Comparison of ENCODE assay signal across 22 cellular contexts in the genomic region with DNA sequence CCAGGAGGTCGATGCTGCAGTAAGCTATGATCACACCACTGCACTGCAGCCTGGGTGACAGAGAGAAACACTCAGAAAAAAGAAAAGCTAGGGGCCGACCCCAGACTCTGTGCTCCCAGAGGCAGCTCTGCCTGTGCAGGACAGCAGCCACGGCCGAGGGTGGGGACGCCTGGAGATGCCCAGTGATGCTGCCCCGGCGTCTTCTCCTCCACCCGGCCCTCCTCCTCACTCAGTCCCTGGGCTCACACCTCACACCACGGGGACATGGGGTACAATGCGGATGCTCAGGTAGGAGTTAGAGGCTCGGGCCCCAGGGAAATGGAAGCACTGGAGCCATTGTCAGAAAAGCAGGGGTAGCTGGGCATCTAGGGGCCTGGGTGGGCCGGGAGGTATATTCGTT. TPM values are rescaled to one million over a fixed set of nuclear protein-coding genes. Genes with fewer than 3 reads are reported as not detected.
DNase-seq lines count a peak whose midpoint lies in the region; ATAC-seq, FAIRE-seq and TF ChIP-seq lines count a peak whose summit lies in the region.
"Had no signal": no experiment of that assay in that cellular context is flagged by ENCODE, and none has a peak within 500 bp of the region (broad histone marks: within the 10 kb centered on the region; RNA-seq: fewer than 3 reads in every experiment).

No MANE protein-coding gene starts in this region.

- no peak overlapping the region for H3K4me2 ChIP-seq in SK-N-SH
- H3K4me2 ChIP-seq: BLaER1 had no signal

- no peak overlapping the region for H3K4me3 Mint-ChIP-seq in T-helper 2 cell treated with Interferon-gamma antibody and Interleukin-4, amounts not matched to agents 5 μg/mL and 100 μg/mL, for 36 hours
- no peak overlapping the region for H3K4me3 Mint-ChIP-seq in activated naive CD8-positive, alpha-beta T cell treated with anti-CD3 and anti-CD28 coated beads, Interleukin-2, amount 50 U/mL, for 24 hours
- H3K4me3 Mint-ChIP-seq: CD14-positive monocyte; CD4-positive, alpha-beta memory T cell had no signal

- H4K20me1 ChIP-seq in SK-N-SH (ENCODE audit: insufficient read depth) = no peaks in the 10 kb centered on the region
- H4K20me1 ChIP-seq: BLaER1 had no signal

- H3F3A ChIP-seq in SK-N-SH (replicated peaks; ENCODE audit: insufficient read depth) = no peaks in the 10 kb centered on the region

- DNase-seq in SK-N-SH (peak; percentile 28), H7 (peak; percentile 35), islet precursor cell (peak; percentile 45), urothelium cell line (ENCODE audit: low spot score) (no peak), NCI-H82 (lab: John Stamatoyannopoulos, UW) (no peak)
- DNase-seq in T-helper 2 cell treated with Interferon-gamma antibody and Interleukin-4, amounts not matched to agents 5 μg/mL and 100 μg/mL, for 36 hours (ENCODE audit: low spot score) = no peak
- no peak for DNase-seq in activated naive CD8-positive, alpha-beta T cell treated with anti-CD3 and anti-CD28 coated beads, Interleukin-2, amount 50 U/mL, for 24 hours
- DNase-seq: Calu3; CD4-positive, alpha-beta memory T cell; DMS 273 treated with DMSO at 0.1 percent for 48 hours; DMS53; DND-41; EL; GM23248; HCEC 1CT had no signal

- POLR2A ChIA-PET in SK-N-SH (lab: Yijun Ruan, JAX) = interaction anchor here (0.8 kb wide), 1 partner anchor 16 kb away, joined by 3 read pairs; no protein-coding TSS in a partner anchor

- no peaks in the 10 kb centered on the region for H3K36me3 Mint-ChIP-seq in T-helper 2 cell treated with Interferon-gamma antibody and Interleukin-4, amounts not matched to agents 5 μg/mL and 100 μg/mL, for 36 hours (ENCODE audit: low read depth)
- no peaks in the 10 kb centered on the region for H3K36me3 Mint-ChIP-seq in activated naive CD8-positive, alpha-beta T cell treated with anti-CD3 and anti-CD28 coated beads, Interleukin-2, amount 50 U/mL, for 24 hours (ENCODE audit: low read depth)
- H3K36me3 Mint-ChIP-seq: CD14-positive monocyte; CD4-positive, alpha-beta memory T cell had no signal

- H3K27me3 Mint-ChIP-seq in T-helper 2 cell treated with Interferon-gamma antibody and Interleukin-4, amounts not matched to agents 5 μg/mL and 100 μg/mL, for 36 hours (ENCODE audit: low read depth) = no peaks in the 10 kb centered on the region
- peaks cover 1% of the 10 kb centered on the region for H3K27me3 Mint-ChIP-seq in activated naive CD8-positive, alpha-beta T cell treated with anti-CD3 and anti-CD28 coated beads, Interleukin-2, amount 50 U/mL, for 24 hours
- H3K27me3 Mint-ChIP-seq: CD4-positive, alpha-beta memory T cell had no signal

- WGBS in SK-N-SH (ENCODE audit: low lambda C conversion rate) = 63% methylated on average over 13 of the region's 13 CpGs

- H3K4me1 Mint-ChIP-seq in T-helper 2 cell treated with Interferon-gamma antibody and Interleukin-4, amounts not matched to agents 5 μg/mL and 100 μg/mL, for 36 hours (ENCODE audit: low read depth) = no peaks in the 10 kb centered on the region
- no peaks in the 10 kb centered on the region for H3K4me1 Mint-ChIP-seq in activated naive CD8-positive, alpha-beta T cell treated with anti-CD3 and anti-CD28 coated beads, Interleukin-2, amount 50 U/mL, for 24 hours
- H3K4me1 Mint-ChIP-seq: CD14-positive monocyte had no signal

- no peaks in the 10 kb centered on the region for H3K9me3 ChIP-seq in SK-N-SH

- H3K36me3 ChIP-seq in SK-N-SH (replicated peaks in 1 of 2; ENCODE audit: control insufficient read depth in 1 of 2, insufficient read depth in 2 of 2, low read length in 1 of 2) (no peaks in the 10 kb centered on the region), H7 (replicated peaks; ENCODE audit: control insufficient read depth, insufficient read depth, low read length) (no peaks in the 10 kb centered on the region)
- H3K36me3 ChIP-seq: BLaER1 had no signal

- H3K27ac ChIP-seq in SK-N-SH (ENCODE audit: low read depth in 2 of 2, low read length in 1 of 2) = no peak overlapping the region
- H3K27ac ChIP-seq: 22Rv1, BLaER1, GM23248, HL-60 had no signal

- peak; percentile 73 for FAIRE-seq in urothelium cell line (lab: Jason Lieb, UNC)
- FAIRE-seq: GM12878 had no signal

- peaks cover 5% of the 10 kb centered on the region for H3K9me3 Mint-ChIP-seq in T-helper 2 cell treated with Interferon-gamma antibody and Interleukin-4, amounts not matched to agents 5 μg/mL and 100 μg/mL, for 36 hours
- H3K9me3 Mint-ChIP-seq in activated naive CD8-positive, alpha-beta T cell treated with anti-CD3 and anti-CD28 coated beads, Interleukin-2, amount 50 U/mL, for 24 hours = peaks cover 5% of the 10 kb centered on the region

- no peak for TF ChIP-seq EP300 in SK-N-SH (IDR thresholded peaks at IDR 0.05; ENCODE audit: borderline replicate concordance in 1 of 2, low read depth in 1 of 2, low read length in 1 of 2)

- H3K4me1 ChIP-seq in SK-N-SH (ENCODE audit: control insufficient read depth in 1 of 2, insufficient read depth in 2 of 2, low read depth in 1 of 2, low read length in 1 of 2) = peaks cover 0 to 7% of the 10 kb centered on the region in 2 experiments; a peak in 1 of 4 replicates

- TF ChIP-seq CTCF in SK-N-SH (IDR thresholded peaks at IDR 0.05) = no peak

- 0 out of 2 replicates have a peak, but pooled peaks cover 4% of the 10 kb centered on the region for H3K27me3 ChIP-seq in SK-N-SH (ENCODE audit: insufficient read depth)
- H3K27me3 ChIP-seq in H7 (ENCODE audit: control insufficient read depth, insufficient read depth, low read length) = no peaks in the 10 kb centered on the region
- H3K27me3 ChIP-seq: BLaER1 had no signal

- CTCF ChIA-PET in SK-N-SH (lab: Yijun Ruan, JAX) = interaction anchor here (1.5 kb wide), 1 partner anchor 9 kb away, joined by 6 read pairs; no protein-coding TSS in a partner anchor

- no peaks in the 10 kb centered on the region for H3K79me2 ChIP-seq in SK-N-SH (ENCODE audit: insufficient read depth)

- H3K9ac ChIP-seq in SK-N-SH = no peak overlapping the region
- H3K9ac ChIP-seq: BLaER1, GM23248 had no signal

- H3K27ac Mint-ChIP-seq in T-helper 2 cell treated with Interferon-gamma antibody and Interleukin-4, amounts not matched to agents 5 μg/mL and 100 μg/mL, for 36 hours = no peak overlapping the region
- H3K27ac Mint-ChIP-seq in activated naive CD8-positive, alpha-beta T cell treated with anti-CD3 and anti-CD28 coated beads, Interleukin-2, amount 50 U/mL, for 24 hours = no peak overlapping the region
- H3K27ac Mint-ChIP-seq: CD14-positive monocyte; CD4-positive, alpha-beta memory T cell had no signal

- TF ChIP-seq RAD21 in SK-N-SH (IDR thresholded peaks at IDR 0.05; ENCODE audit: low read length) = no peak

- H3K9me2 ChIP-seq in SK-N-SH = no peaks in the 10 kb centered on the region

- no peak; the same call in 2 of the 3 replicates for ATAC-seq in SK-N-SH treated with all-trans-retinoic acid at 6 μM for 48 hours
- no peak for ATAC-seq in activated naive CD8-positive, alpha-beta T cell treated with anti-CD3 and anti-CD28 coated beads, Interleukin-2, amount 50 U/mL, for 24 hours
- ATAC-seq: GM12878 had no signal

- no peak overlapping the region for H2AFZ ChIP-seq in SK-N-SH (ENCODE audit: low read depth)
- H2AFZ ChIP-seq: GM23248 had no signal

- H3K4me3 ChIP-seq in SK-N-SH (ENCODE audit: low read depth in 2 of 2, low read length in 1 of 2) (no peak overlapping the region), H7 (ENCODE audit: insufficient read depth, low read depth, low read length) (no peak overlapping the region)
- H3K4me3 ChIP-seq: BLaER1, GM12878, GM23248 had no signal

TF ChIP-seq in SK-N-SH, 30 proteins besides CTCF, POLR2A, EP300 and RAD21 (continues in another document):
- TF ChIP-seq, protein P1, sequence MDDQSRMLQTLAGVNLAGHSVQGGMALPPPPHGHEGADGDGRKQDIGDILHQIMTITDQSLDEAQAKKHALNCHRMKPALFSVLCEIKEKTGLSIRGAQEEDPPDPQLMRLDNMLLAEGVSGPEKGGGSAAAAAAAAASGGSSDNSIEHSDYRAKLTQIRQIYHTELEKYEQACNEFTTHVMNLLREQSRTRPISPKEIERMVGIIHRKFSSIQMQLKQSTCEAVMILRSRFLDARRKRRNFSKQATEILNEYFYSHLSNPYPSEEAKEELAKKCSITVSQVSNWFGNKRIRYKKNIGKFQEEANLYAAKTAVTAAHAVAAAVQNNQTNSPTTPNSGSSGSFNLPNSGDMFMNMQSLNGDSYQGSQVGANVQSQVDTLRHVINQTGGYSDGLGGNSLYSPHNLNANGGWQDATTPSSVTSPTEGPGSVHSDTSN (IDR thresholded peaks at IDR 0.05) = no peak

TF ChIP-seq in SK-N-SH treated with all-trans-retinoic acid at 6 μM for 48 hours, 23 proteins besides CTCF, POLR2A, EP300 and RAD21 (continues in another document):
- TF ChIP-seq ZFP3 (CRISPR knock-in tag; IDR thresholded peaks at IDR 0.05) = no peak
- no peak for TF ChIP-seq RARB (CRISPR knock-in tag; IDR thresholded peaks at IDR 0.05)
- no peak for TF ChIP-seq PPARA (CRISPR knock-in tag; IDR thresholded peaks at IDR 0.05; ENCODE audit: borderline replicate concordance)
- TF ChIP-seq OSR1 (CRISPR knock-in tag; IDR thresholded peaks at IDR 0.05) = no peak

RNA-seq across cellular contexts. Expression of gene ELFN1, which starts 46.3 kb away (rescaled TPM):
- 0.05 and 0.06 TPM in 2 replicates for polyA plus RNA-seq in SK-N-SH (2012; rRNA removed)
- 0.01 and 0.03 TPM in 2 replicates for polyA plus RNA-seq in SK-N-SH (2012; cell fraction: cytosol; rRNA removed)
- polyA plus RNA-seq in SK-N-SH (2012; cell fraction: nucleus; rRNA removed) = 0.01 and 0.05 TPM in 2 replicates
- 16.0 and 19.9 TPM in 2 replicates for total RNA-seq in H7 (2014; rRNA removed; shearing (Covaris generic))
- total RNA-seq: A673, Calu3, GM12878 had no signal
- polyA plus RNA-seq: CD14-positive monocyte; CD4-positive, alpha-beta memory T cell had no signal

RNA-seq across cellular contexts. Expression of gene PSMG3, which starts 54.0 kb away (rescaled TPM):
- 106 and 109 TPM in 2 replicates for polyA plus RNA-seq in SK-N-SH (2012; rRNA removed)
- polyA plus RNA-seq in SK-N-SH (2012; cell fraction: cytosol; rRNA removed) = 71.7 and 94.8 TPM in 2 replicates
- polyA plus RNA-seq in SK-N-SH (2012; cell fraction: nucleus; rRNA removed) = 82.8 and 87.7 TPM in 2 replicates
- 45.9 and 49.8 TPM in 2 replicates for total RNA-seq in H7 (2014; rRNA removed; shearing (Covaris generic))

Comparison
In these comparisons a context has a peak if more than half of its experiments do, and no peak if none do; other contexts are left out.
1. DNase-seq: peak in SK-N-SH (single experiment), H7 (single experiment) and islet precursor cell (single experiment); none in urothelium cell line (single experiment), T-helper 2 cell treated with Interferon-gamma antibody and Interleukin-4, amounts not matched to agents 5 μg/mL and 100 μg/mL, for 36 hours (single experiment), activated naive CD8-positive, alpha-beta T cell treated with anti-CD3 and anti-CD28 coated beads, Interleukin-2, amount 50 U/mL, for 24 hours (single experiment) and NCI-H82 (single experiment).